ENCODE assay signal across 22 cellular contexts in genomic region chr7:38524786-38525185, GRCh38.
"Had no signal": no experiment of that assay in that cellular context is flagged by ENCODE, and none has a peak within 500 bp of the region (broad histone marks: within the 10 kb centered on the region; RNA-seq: fewer than 3 reads in every experiment).

No MANE protein-coding gene starts in this region.

- ATAC-seq: activated naive CD8-positive, alpha-beta T cell treated with anti-CD3 and anti-CD28 coated beads, Interleukin-2, amount 50 U/mL, for 24 hours; activated T-helper 17 cell treated with anti-CD3 and anti-CD28 coated beads, Interleukin-2, amount 50 U/mL, for 72 hours; left colon; right cardiac atrium; stimulated activated naive CD8-positive, alpha-beta T cell treated with anti-CD3 and anti-CD28 coated beads, Interleukin-15, Interleukin-2, amounts not matched to agents 100 U/mL and 50 U/mL, for 24 hours had no signal

- FAIRE-seq: small intestine had no signal

- DNase-seq: activated CD4-positive, CD25-positive, alpha-beta regulatory T cell treated with anti-CD3 and anti-CD28 coated beads, Interleukin-2, amount 50 U/mL, for 72 hours; activated naive CD4-positive, alpha-beta T cell treated with Interleukin-2 at 50 U/mL for 16 hours; activated naive CD8-positive, alpha-beta T cell treated with anti-CD3 and anti-CD28 coated beads, Interleukin-2, amount 50 U/mL, for 24 hours; activated T-cell treated with anti-CD3 and anti-CD28 coated beads for 4 hours; central memory CD4-positive, alpha-beta T cell; glutamatergic neuron; immature natural killer cell; left colon; midbrain; right cardiac atrium; small intestine; stimulated activated CD4-positive, alpha-beta T cell treated with anti-CD3 and anti-CD28 coated beads, Interleukin-4, amount 100 ng/mL, for 4 hours; stimulated activated CD8-positive, alpha-beta memory T cell treated with anti-CD3 and anti-CD28 coated beads, Interleukin-4, amount 100 ng/mL, for 48 hours; stimulated activated naive CD8-positive, alpha-beta T cell treated with anti-CD3 and anti-CD28 coated beads, Interleukin-15, Interleukin-2, amounts not matched to agents 100 U/mL and 50 U/mL, for 24 hours; T-helper 9 cell; transverse colon had no signal

- H3K27me3 ChIP-seq: ascending aorta, esophagus muscularis mucosa, transverse colon had no signal

- H3K36me3 ChIP-seq: ascending aorta, esophagus muscularis mucosa, prostate gland, transverse colon had no signal

- H3K4me3 ChIP-seq: ascending aorta, coronary artery, esophagus muscularis mucosa, lung, prostate gland, transverse colon had no signal
